13 cellular contexts compared by ENCODE assay signal in the genomic region with DNA sequence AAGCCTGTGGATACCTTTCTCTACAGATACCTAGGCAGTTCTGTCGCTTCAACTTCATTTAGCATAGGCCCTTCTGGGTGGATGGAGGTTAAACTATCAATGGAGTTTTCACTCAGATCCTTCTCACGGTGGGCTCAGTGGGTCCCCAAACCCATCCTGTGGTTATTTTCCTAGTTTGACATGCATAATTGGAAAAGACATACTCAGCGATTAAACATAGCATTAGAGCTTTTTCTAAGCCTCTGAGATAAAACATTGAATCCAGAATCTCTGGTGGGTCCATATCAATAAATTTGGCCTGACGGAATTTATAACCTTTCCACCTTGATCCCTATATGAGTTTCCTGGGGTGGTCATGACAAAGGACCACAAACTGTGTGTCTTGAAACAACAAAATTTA. TPM values are rescaled to one million over a fixed set of nuclear protein-coding genes. Genes with fewer than 3 reads are reported as not detected.
DNase-seq lines count a peak whose midpoint lies in the region; ATAC-seq, FAIRE-seq and TF ChIP-seq lines count a peak whose summit lies in the region.
"Had no signal": no experiment of that assay in that cellular context is flagged by ENCODE, and none has a peak within 500 bp of the region (broad histone marks: within the 10 kb centered on the region; RNA-seq: fewer than 3 reads in every experiment).

No MANE protein-coding gene starts in this region.

- FAIRE-seq in K562 (lab: Jason Lieb, UNC) = no peak

- TF ChIP-seq EP300 in K562 (IDR thresholded peaks at IDR 0.05; ENCODE audit: low read length) = no peak

- H3K27me3 ChIP-seq in K562 (ENCODE audit: control insufficient read depth in 2 of 2, insufficient read depth in 2 of 2, low read length in 2 of 2) (no peaks in the 10 kb centered on the region), neural progenitor cell (peaks cover 16% of the 10 kb centered on the region)
- H3K27me3 ChIP-seq: thyroid gland had no signal

- TF ChIP-seq POLR2A in K562 (conservative IDR thresholded peaks at IDR 0.05) = no peak

- peaks cover 58% of the 10 kb centered on the region for H3K4me1 Mint-ChIP-seq in activated CD8-positive, alpha-beta T cell treated with anti-CD3 and anti-CD28 coated beads, Interleukin-2, amount 10 ng/mL, durations not matched to agents 7 days and 5 days (ENCODE audit: low read depth)
- peaks cover 50% of the 10 kb centered on the region for H3K4me1 Mint-ChIP-seq in activated CD8-positive, alpha-beta T cell treated with anti-CD3 and anti-CD28 coated beads for 36 hours (ENCODE audit: low read depth)
- peaks cover 40 to 50% (median 49%) of the 10 kb centered on the region in 3 donors for H3K4me1 Mint-ChIP-seq in IgD-negative memory B cell
- peaks cover 30% of the 10 kb centered on the region for H3K4me1 Mint-ChIP-seq in neural progenitor cell

- intact Hi-C loops in activated CD8-positive, alpha-beta T cell treated with anti-CD3 and anti-CD28 coated beads for 36 hours (cut with micrococcal nuclease) = no loop called here
- intact Hi-C loops in K562 (cut with micrococcal nuclease) = no loop called here

- H3K4me3 ChIP-seq in K562 (no peak overlapping the region), neural progenitor cell (no peak overlapping the region)
- H3K4me3 ChIP-seq: thyroid gland had no signal

- H3K4me3 Mint-ChIP-seq in activated CD8-positive, alpha-beta T cell treated with anti-CD3 and anti-CD28 coated beads, Interleukin-2, amount 10 ng/mL, durations not matched to agents 7 days and 5 days = peak overlapping the region; percentile 94
- H3K4me3 Mint-ChIP-seq in activated CD8-positive, alpha-beta T cell treated with anti-CD3 and anti-CD28 coated beads for 36 hours = no peak overlapping the region
- H3K4me3 Mint-ChIP-seq in IgD-negative memory B cell (peak overlapping the region in 1 of 4 donors; percentile 89), neural progenitor cell (peak overlapping the region; percentile 90)

- H3K9ac ChIP-seq in K562 (ENCODE audit: insufficient read depth in 1 of 2, low read depth in 2 of 2, low read length in 2 of 2) = no peak overlapping the region
- no peak overlapping the region for H3K9ac ChIP-seq in neural progenitor cell

- CTCF ChIA-PET in activated CD8-positive, alpha-beta T cell treated with anti-CD3 and anti-CD28 coated beads, Interleukin-2, amount 10 ng/mL, durations not matched to agents 7 days and 5 days (lab: Charles Lee) = interaction anchor here (1.3 to 9.0 kb wide), 3 partner anchors 14 to 298 kb away, joined by 3 to 66 read pairs (median 9); no protein-coding TSS in a partner anchor
- CTCF ChIA-PET in activated CD8-positive, alpha-beta T cell treated with anti-CD3 and anti-CD28 coated beads for 36 hours (lab: Charles Lee) = interaction anchor here (0.7 to 2.3 kb wide), 3 partner anchors 8 to 317 kb away, joined by 3 to 9 read pairs (median 4); no protein-coding TSS in a partner anchor
- CTCF ChIA-PET in K562 (lab: Yijun Ruan, JAX; ENCODE audit: low intra/inter-chr PET ratio) = no interaction called here

- H3K27ac ChIP-seq in K562 (ENCODE audit: extremely low read depth, low read depth, low read length) = no peak overlapping the region
- H3K27ac ChIP-seq in neural progenitor cell = no peak overlapping the region
- H3K27ac ChIP-seq: thyroid gland had no signal

- no peaks in the 10 kb centered on the region for H3K9me3 Mint-ChIP-seq in activated CD8-positive, alpha-beta T cell treated with anti-CD3 and anti-CD28 coated beads, Interleukin-2, amount 10 ng/mL, durations not matched to agents 7 days and 5 days (ENCODE audit: insufficient read depth)
- H3K9me3 Mint-ChIP-seq in activated CD8-positive, alpha-beta T cell treated with anti-CD3 and anti-CD28 coated beads for 36 hours = peaks cover 7% of the 10 kb centered on the region
- H3K9me3 Mint-ChIP-seq in IgD-negative memory B cell (no peaks in the 10 kb centered on the region), neural progenitor cell (no peaks in the 10 kb centered on the region)

- no peaks in the 10 kb centered on the region for H3K9me3 ChIP-seq in K562 (replicated peaks; ENCODE audit: control insufficient read depth, insufficient read depth, low read depth, low read length)
- H3K9me3 ChIP-seq in neural progenitor cell (ENCODE audit: low read depth) = no peaks in the 10 kb centered on the region
- H3K9me3 ChIP-seq: thyroid gland had no signal

- H2AFZ ChIP-seq in K562 (ENCODE audit: low read depth, low read length) (no peak overlapping the region), neural progenitor cell (replicated peaks) (no peak overlapping the region)

- no peak for TF ChIP-seq RAD21 in K562 (CRISPR knock-in tag; conservative IDR thresholded peaks at IDR 0.05 in 1 of 2, IDR thresholded peaks at IDR 0.05 in 1 of 2)

- H3K9me1 ChIP-seq in K562 (ENCODE audit: control insufficient read depth, insufficient read depth, low read length) = no peaks in the 10 kb centered on the region

- H3K27ac Mint-ChIP-seq in activated CD8-positive, alpha-beta T cell treated with anti-CD3 and anti-CD28 coated beads, Interleukin-2, amount 10 ng/mL, durations not matched to agents 7 days and 5 days = no peak overlapping the region
- H3K27ac Mint-ChIP-seq in activated CD8-positive, alpha-beta T cell treated with anti-CD3 and anti-CD28 coated beads for 36 hours = no peak overlapping the region
- H3K27ac Mint-ChIP-seq in IgD-negative memory B cell = peak overlapping the region in 2 of 3 donors; percentile 87 to 97
- no peak overlapping the region for H3K27ac Mint-ChIP-seq in neural progenitor cell

- peaks cover 14 to 22% of the 10 kb centered on the region in 2 experiments; a peak in 4 of 5 replicates for H3K4me1 ChIP-seq in K562 (replicated peaks in 1 of 2; ENCODE audit: control insufficient read depth in 2 of 2, insufficient read depth in 2 of 2, low read length in 2 of 2)
- peaks cover 14% of the 10 kb centered on the region for H3K4me1 ChIP-seq in neural progenitor cell

- in situ Hi-C loops in K562 (cut with MboI) = loop anchor here (10.0 kb wide), 1 partner anchor 658 kb away; no protein-coding TSS in a partner anchor

- no peak for DNase-seq in activated CD8-positive, alpha-beta T cell treated with anti-CD3 and anti-CD28 coated beads, Interleukin-2, amount 10 ng/mL, durations not matched to agents 7 days and 5 days
- DNase-seq in activated CD8-positive, alpha-beta T cell treated with anti-CD3 and anti-CD28 coated beads for 36 hours = no peak
- no peak for DNase-seq in K562 (ENCODE audit: extremely low read depth in 1 of 4, low spot score in 3 of 4)
- no peak for DNase-seq in neural progenitor cell (ENCODE audit: low spot score)
- DNase-seq in activated effector memory CD4-positive, alpha-beta T cell treated with anti-CD3 and anti-CD28 coated beads, Interleukin-2, amount 50 U/mL, for 16 hours = no peak
- no peak for DNase-seq in NCI-H187 (lab: John Stamatoyannopoulos, UW)
- DNase-seq in H4 (ENCODE audit: low spot score) = no peak
- DNase-seq: activated CD4-positive, CD25-positive, alpha-beta regulatory T cell; NCI-H2029; NCI-H524 treated with DMSO at 0.1 percent for 48 hours; thyroid gland had no signal

- peaks cover 36% of the 10 kb centered on the region for H3K36me3 Mint-ChIP-seq in activated CD8-positive, alpha-beta T cell treated with anti-CD3 and anti-CD28 coated beads, Interleukin-2, amount 10 ng/mL, durations not matched to agents 7 days and 5 days (ENCODE audit: low read depth)
- H3K36me3 Mint-ChIP-seq in activated CD8-positive, alpha-beta T cell treated with anti-CD3 and anti-CD28 coated beads for 36 hours (ENCODE audit: low read depth) = peaks cover 27% of the 10 kb centered on the region
- H3K36me3 Mint-ChIP-seq in IgD-negative memory B cell = no peaks in the 10 kb centered on the region
- peaks cover 10% of the 10 kb centered on the region for H3K36me3 Mint-ChIP-seq in neural progenitor cell

- H3F3A ChIP-seq in neural progenitor cell (ENCODE audit: low read depth) = peaks cover 8% of the 10 kb centered on the region

- peaks cover 43% of the 10 kb centered on the region for H3K79me2 ChIP-seq in K562 (ENCODE audit: control insufficient read depth, insufficient read depth, low read length)
- peaks cover 37% of the 10 kb centered on the region for H3K79me2 ChIP-seq in neural progenitor cell (ENCODE audit: low read depth)

- WGBS in K562 (ENCODE audit: insufficient coverage, low coverage, missing lambda C conversion rate) = 85% methylated on average over 4 of the region's 4 CpGs

- POLR2A ChIA-PET in activated CD8-positive, alpha-beta T cell treated with anti-CD3 and anti-CD28 coated beads, Interleukin-2, amount 10 ng/mL, durations not matched to agents 7 days and 5 days (lab: Charles Lee) = no interaction called here
- POLR2A ChIA-PET in activated CD8-positive, alpha-beta T cell treated with anti-CD3 and anti-CD28 coated beads for 36 hours (lab: Charles Lee) = no interaction called here
- POLR2A ChIA-PET in K562 (lab: Yijun Ruan, JAX) = no interaction called here

- H3K4me2 ChIP-seq in K562 (ENCODE audit: insufficient read depth, low read length) (no peak overlapping the region), neural progenitor cell (no peak overlapping the region)

- TF ChIP-seq CTCF in activated CD8-positive, alpha-beta T cell treated with anti-CD3 and anti-CD28 coated beads for 36 hours (IDR thresholded peaks at IDR 0.05) = no peak
- TF ChIP-seq CTCF in K562 (IDR thresholded peaks at IDR 0.05 in 2 of 3, conservative IDR thresholded peaks at IDR 0.05 in 1 of 3; ENCODE audit: insufficient read depth in 2 of 3, low read depth in 1 of 3, low read length in 3 of 3) = no peak
- TF ChIP-seq CTCF in neural progenitor cell (IDR thresholded peaks at IDR 0.05) = no peak

- H3K36me3 ChIP-seq in K562 (ENCODE audit: control insufficient read depth, insufficient read depth, low read length) (peaks cover 11% of the 10 kb centered on the region; the same call in 1 of the 3 replicates), neural progenitor cell (no peaks in the 10 kb centered on the region)
- H3K36me3 ChIP-seq: thyroid gland had no signal

- ATAC-seq in activated CD8-positive, alpha-beta T cell treated with anti-CD3 and anti-CD28 coated beads, Interleukin-2, amount 10 ng/mL, durations not matched to agents 7 days and 5 days = no peak
- ATAC-seq in activated CD8-positive, alpha-beta T cell treated with anti-CD3 and anti-CD28 coated beads for 36 hours = no peak
- ATAC-seq in K562 = no peak
- ATAC-seq: Panc1 had no signal

- H3K27me3 Mint-ChIP-seq in activated CD8-positive, alpha-beta T cell treated with anti-CD3 and anti-CD28 coated beads, Interleukin-2, amount 10 ng/mL, durations not matched to agents 7 days and 5 days (ENCODE audit: low read depth) = no peaks in the 10 kb centered on the region
- H3K27me3 Mint-ChIP-seq in activated CD8-positive, alpha-beta T cell treated with anti-CD3 and anti-CD28 coated beads for 36 hours = no peaks in the 10 kb centered on the region
- H3K27me3 Mint-ChIP-seq in IgD-negative memory B cell (no peaks in the 10 kb centered on the region), neural progenitor cell (ENCODE audit: insufficient read depth, low read depth) (peaks cover 4% of the 10 kb centered on the region)

- no TSS peak for BruUV-seq in K562 (replicated peaks; lab: Mats Ljungman, UMichigan)

- H4K20me1 ChIP-seq in K562 (replicated peaks; ENCODE audit: control insufficient read depth, insufficient read depth, low read length) = peaks cover 7% of the 10 kb centered on the region; the same call in 1 of the 2 replicates
- peaks cover 24% of the 10 kb centered on the region for H4K20me1 ChIP-seq in neural progenitor cell (ENCODE audit: low read depth)

RNA-seq across cellular contexts. Expression of a gene that starts 1.8 kb away (rescaled TPM):
- total RNA-seq in activated CD8-positive, alpha-beta T cell treated with anti-CD3 and anti-CD28 coated beads, Interleukin-2, amount 10 ng/mL, durations not matched to agents 7 days and 5 days = 10 to 100 TPM; 71.2 to 80.7 TPM
- total RNA-seq in activated CD8-positive, alpha-beta T cell treated with anti-CD3 and anti-CD28 coated beads for 36 hours = 10 to 100 TPM; 59.6 to 60.5 TPM
- polyA plus RNA-seq in IgD-negative memory B cell = 20.9 TPM
- 32.6 and 75.0 TPM in 2 replicates for total RNA-seq in K562 (2011; cell fraction: chromatin; rRNA removed; ENCODE audit: low replicate concordance)
- total RNA-seq in K562 (2011; cell fraction: nucleolus; rRNA removed) = 26.8 and 28.3 TPM in 2 replicates
- 49.0 and 63.9 TPM in 2 replicates for total RNA-seq in K562 (2011; cell fraction: nucleoplasm; rRNA removed)
- total RNA-seq in K562 (2014; rRNA removed) = 28.6 and 31.4 TPM in 2 replicates
- total RNA-seq in K562 (2014; rRNA removed; fragmentation: Illumina TruSeq; extraction: Trizol) = 21.5 and 24.6 TPM in 2 replicates
- total RNA-seq in K562 (2015; rRNA removed; fragmentation: Illumina TruSeq; extraction: Trizol) = 20.1 and 20.5 TPM in 2 replicates
- 33.6 and 34.7 TPM in 2 replicates for total RNA-seq in K562 (2021)
- polyA plus RNA-seq in K562 (2011; rRNA removed) = 17.8 and 20.4 TPM in 2 replicates
- polyA plus RNA-seq in K562 (2011; cell fraction: cytosol; rRNA removed) = 9.9 and 12.8 TPM in 2 replicates
- polyA plus RNA-seq in K562 (2011; cell fraction: nucleus; rRNA removed) = 19.0 and 19.8 TPM in 2 replicates
- polyA plus RNA-seq in K562 (2012) = 10.0 and 11.5 TPM in 2 replicates
- polyA plus RNA-seq in K562 (2014; fragmentation: Illumina TruSeq; extraction: Trizol) = 12.3 and 13.3 TPM in 2 replicates
- polyA plus RNA-seq in K562 (2014; fragmentation: Nextera tagmentation; extraction: Ambion mirVana) = 1 to 10 TPM; 3.3 to 3.5 TPM
- 12.4 and 16.2 TPM in 2 replicates for polyA plus RNA-seq in K562 (2014; rRNA removed)
- 32.2 and 36.9 TPM in 2 replicates for polyA minus RNA-seq in K562 (2011; rRNA and poly(A)+ RNA removed)
- 19.6 and 21.0 TPM in 2 replicates for polyA minus RNA-seq in K562 (2011; cell fraction: cytosol; rRNA and poly(A)+ RNA removed)
- polyA minus RNA-seq in K562 (2011; cell fraction: nucleus; rRNA and poly(A)+ RNA removed) = 37.8 and 47.7 TPM in 2 replicates
- total RNA-seq in neural progenitor cell (ENCODE audit: low replicate concordance) = 23.1 and 32.9 TPM in 2 replicates
- total RNA-seq in H4 (2014; rRNA removed; shearing (Covaris generic)) = 23.0 and 32.7 TPM in 2 replicates

Comparison
In these comparisons a context has a peak if more than half of its experiments do, and no peak if none do; other contexts are left out.
1. H3K27ac Mint-ChIP-seq: peak in IgD-negative memory B cell (2 of 3); none in activated CD8-positive, alpha-beta T cell treated with anti-CD3 and anti-CD28 coated beads, Interleukin-2, amount 10 ng/mL, durations not matched to agents 7 days and 5 days (single experiment), activated CD8-positive, alpha-beta T cell treated with anti-CD3 and anti-CD28 coated beads for 36 hours (single experiment) and neural progenitor cell (single experiment).